ENCODE assay signal across 8 cellular contexts in the genomic region with DNA sequence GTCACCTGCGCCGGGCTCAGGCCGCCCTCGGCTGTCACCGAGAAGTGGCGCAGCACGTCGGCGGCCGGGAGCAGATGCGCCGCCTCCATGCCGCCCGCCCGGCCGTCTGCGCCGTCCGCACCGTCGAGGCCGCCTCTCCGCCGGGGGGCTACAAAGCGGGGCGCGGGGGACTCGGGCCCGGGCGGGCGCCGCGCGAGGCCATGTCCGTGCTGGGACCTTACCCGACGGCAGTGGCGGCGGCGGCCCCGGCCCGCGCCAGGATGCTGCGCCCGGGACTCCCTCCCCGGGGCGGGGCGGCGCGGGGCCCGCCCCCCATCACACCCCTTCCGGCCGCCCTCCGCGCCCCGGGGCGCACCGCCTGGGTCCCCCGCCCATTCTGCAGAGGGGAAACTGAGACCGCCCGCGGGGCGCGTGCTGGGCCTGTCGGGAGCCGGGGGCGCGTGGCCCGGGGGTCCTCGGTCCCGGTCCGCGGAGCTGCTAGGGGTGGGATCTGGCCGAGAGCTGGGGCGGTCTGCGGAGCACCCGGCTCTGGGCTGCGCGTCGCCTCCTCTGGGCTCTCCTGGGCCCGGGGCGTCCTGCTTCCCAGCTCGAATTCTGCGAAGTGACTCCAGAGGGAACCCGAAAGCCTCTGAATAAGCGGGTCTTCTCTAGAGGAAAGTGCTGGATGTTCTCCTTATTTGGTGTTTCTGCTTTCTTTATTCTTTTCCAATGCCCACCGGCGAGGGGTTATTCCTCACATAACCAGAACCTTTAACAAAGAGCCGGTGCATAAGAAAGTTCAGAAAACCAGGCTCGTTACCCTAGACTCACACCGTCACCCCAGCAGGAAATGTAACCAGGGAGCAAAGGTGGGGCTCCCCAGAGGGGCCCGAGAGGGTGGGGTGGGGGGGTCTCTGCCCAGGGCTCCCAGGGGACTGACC. TPM values are rescaled to one million over a fixed set of nuclear protein-coding genes. Genes with fewer than 3 reads are reported as not detected.
A peak's percentile ranks its signal among the peaks of the same experiment; 100 is the strongest.
DNase-seq lines count a peak whose midpoint lies in the region; ATAC-seq, FAIRE-seq and TF ChIP-seq lines count a peak whose summit lies in the region.

Gene ATP2A3 (minus strand): TSS at position 235 of the 920 bp plus-strand sequence. CDS start 146 bp downstream, at position 89.

- H3K9ac ChIP-seq in GM12878 (ENCODE audit: control insufficient read depth, insufficient read depth, low read length), result peak within 1 kb of the TSS; percentile 74

- TSS peak; percentile 82 for BruUV-seq in GM12878 (replicated peaks; lab: Mats Ljungman, UMichigan)

- H3K79me2 ChIP-seq in GM12878 (ENCODE audit: control insufficient read depth, insufficient read depth, low read length), result peaks cover 44% of the 10 kb centered on the region

- CTCF ChIA-PET in GM12878 (lab: Yijun Ruan, JAX), result interaction anchor here (1.0 to 4.6 kb wide), 16 partner anchors 29 to 193 kb away, joined by 3 to 58 read pairs (median 6); partner anchors contain the start of genes NCBP3 and P2RX1

- peak within 1 kb of the TSS; percentile 79 for H2AFZ ChIP-seq in GM12878 (ENCODE audit: control insufficient read depth, low read depth, low read length)

- peaks cover 1 to 4% of the 10 kb centered on the region in 2 experiments; a peak in 2 of 4 replicates for H3K36me3 ChIP-seq in GM12878 (ENCODE audit: control insufficient read depth in 2 of 2, insufficient read depth in 2 of 2, low read length in 1 of 2)
- H3K36me3 ChIP-seq in left lung, result no peaks in the 10 kb centered on the region

- H3K4me2 ChIP-seq in GM12878 (ENCODE audit: control insufficient read depth, insufficient read depth), result peak within 1 kb of the TSS; percentile 97

- WGBS in GM12878 (ENCODE audit: insufficient coverage, insufficient replicate concordance, low lambda C conversion rate, missing lambda C conversion rate), result under 1% methylated on average over 35 of the region's 92 CpGs

- SMC1A ChIA-PET in GM12878 (lab: Charles Lee; ENCODE audit: uncharacterized antibody, unreplicated experiment), result interaction anchor here (0.8 to 2.5 kb wide), 13 partner anchors 8 to 226 kb away, joined by 3 to 14 read pairs (median 4); partner anchors contain the start of gene P2RX1

- no peaks in the 10 kb centered on the region for H3K27me3 ChIP-seq in GM12878 (replicated peaks in 1 of 2; ENCODE audit: control insufficient read depth in 2 of 2, insufficient read depth in 2 of 2, low read length in 1 of 2)
- H3K27me3 ChIP-seq in left lung, result peaks cover 0 to 16% of the 10 kb centered on the region in 2 donors

- POLR2A ChIA-PET in GM12878 (lab: Charles Lee), result interaction anchor here (0.5 to 2.1 kb wide), 12 partner anchors 8 to 179 kb away, joined by 3 to 18 read pairs (median 4); partner anchors contain the start of genes CAMKK1, CYB5D2 and P2RX1

- H3K9me3 ChIP-seq in GM12878 (replicated peaks; ENCODE audit: control insufficient read depth, insufficient read depth, low read length), result no peaks in the 10 kb centered on the region
- no peaks in the 10 kb centered on the region for H3K9me3 ChIP-seq in left lung

- peaks cover 48% of the 10 kb centered on the region for H3K4me1 ChIP-seq in GM12878 (ENCODE audit: control insufficient read depth, insufficient read depth, low read length)
- H3K4me1 ChIP-seq in left lung, result peaks cover 6 to 60% of the 10 kb centered on the region in 2 donors

- intact Hi-C loops in GM12878 (cut with micrococcal nuclease; ENCODE audit: unreplicated experiment) (loop anchor here (5.0 kb wide), 2 partner anchors 38 to 52 kb away; no protein-coding TSS in a partner anchor), left lung (cut with DNase I) (no loop called here)

- H3K27ac ChIP-seq in GM12878 (ENCODE audit: control insufficient read depth, insufficient read depth) (peak within 1 kb of the TSS; percentile 67), left lung (peak within 1 kb of the TSS; percentile 53 to 90)

- peak within 1 kb of the TSS; percentile 90 for H3K4me3 ChIP-seq in GM12878
- H3K4me3 ChIP-seq in left lung, result peak within 1 kb of the TSS; percentile 41 to 66

- TF ChIP-seq EP300 in GM12878 (IDR thresholded peaks at IDR 0.05; ENCODE audit: borderline replicate concordance in 1 of 2, control insufficient read depth in 1 of 2, low read depth in 2 of 2, low read length in 2 of 2), result no peak

- TF ChIP-seq POLR2A in GM12878 (IDR thresholded peaks at IDR 0.05; ENCODE audit: low read depth, low read length), result peak; percentile 78

- DNase-seq in NCI-H1694 treated with DMSO at 0.1 percent for 48 hours (lab: John Stamatoyannopoulos, UW) (peak; percentile 22), NCI-H1694 (lab: John Stamatoyannopoulos, UW) (no peak), T-helper 9 cell (peak; percentile 63), GM12878 (ENCODE audit: low read depth, low spot score) (no peak), left lung (peak in 1 of 2 donors; percentile 92), NCI-H187 treated with DMSO at 0.1 percent for 48 hours (lab: John Stamatoyannopoulos, UW) (no peak)
- DNase-seq in stimulated activated CD8-positive, alpha-beta memory T cell treated with anti-CD3 and anti-CD28 coated beads, Interleukin-12 subunit alpha, Interleukin-12 subunit beta, amount 100 ng/mL, for 4 hours (ENCODE audit: low read depth), result peak; percentile 60

- TF ChIP-seq RAD21 in GM12878 (IDR thresholded peaks at IDR 0.05; ENCODE audit: insufficient read depth, low read depth, low read length), result no peak

- RAD21 ChIA-PET in GM12878 (lab: Charles Lee; ENCODE audit: unreplicated experiment), result interaction anchor here (0.6 to 4.1 kb wide), 14 partner anchors 15 to 179 kb away, joined by 3 to 51 read pairs (median 4); partner anchors contain the start of genes CAMKK1, CYB5D2, P2RX1 and ZZEF1

- in situ Hi-C loops in GM12878 (cut with MboI), result no loop called here

- TF ChIP-seq CTCF in GM12878 (IDR thresholded peaks at IDR 0.05 in 2 of 3, conservative IDR thresholded peaks at IDR 0.05 in 1 of 3; ENCODE audit: control insufficient read depth in 2 of 3, extremely low read depth in 1 of 3, insufficient read depth in 1 of 3, low read depth in 3 of 3, low read length in 3 of 3) (no peak), left lung (IDR thresholded peaks at IDR 0.05) (no peak)

- ATAC-seq in HG03139 (IDR thresholded peaks at IDR 0.05; ENCODE audit: unreplicated experiment) (peak; percentile 48), GM12878 (peak; percentile 75), left lung (peak; percentile 67)

- no peak for FAIRE-seq in GM12878 (lab: Jason Lieb, UNC)

- H4K20me1 ChIP-seq in GM12878 (ENCODE audit: control insufficient read depth, insufficient read depth), result no peaks in the 10 kb centered on the region; the same call in 1 of the 2 replicates

TF ChIP-seq in GM12878, 131 proteins besides CTCF, POLR2A, EP300 and RAD21 (continues in another document):
- TF ChIP-seq TCF3 (IDR thresholded peaks at IDR 0.05; ENCODE audit: borderline replicate concordance, insufficient read depth, low read depth, low read length) (0 out of 2 replicates have a peak, but pooled peaks have one; percentile 59), MYC (IDR thresholded peaks at IDR 0.05; ENCODE audit: insufficient read depth, insufficient read length, insufficient replicate concordance, low read length, severe bottlenecking) (no peak), GATAD2B (conservative IDR thresholded peaks at IDR 0.05; ENCODE audit: low read depth) (peak; percentile 74), IKZF1 (conservative IDR thresholded peaks at IDR 0.05) (peak; percentile 100), SIN3A (IDR thresholded peaks at IDR 0.05; ENCODE audit: low read depth, low read length) (0 out of 2 replicates have a peak, but pooled peaks have one; percentile 17)
- TF ChIP-seq, protein P1, sequence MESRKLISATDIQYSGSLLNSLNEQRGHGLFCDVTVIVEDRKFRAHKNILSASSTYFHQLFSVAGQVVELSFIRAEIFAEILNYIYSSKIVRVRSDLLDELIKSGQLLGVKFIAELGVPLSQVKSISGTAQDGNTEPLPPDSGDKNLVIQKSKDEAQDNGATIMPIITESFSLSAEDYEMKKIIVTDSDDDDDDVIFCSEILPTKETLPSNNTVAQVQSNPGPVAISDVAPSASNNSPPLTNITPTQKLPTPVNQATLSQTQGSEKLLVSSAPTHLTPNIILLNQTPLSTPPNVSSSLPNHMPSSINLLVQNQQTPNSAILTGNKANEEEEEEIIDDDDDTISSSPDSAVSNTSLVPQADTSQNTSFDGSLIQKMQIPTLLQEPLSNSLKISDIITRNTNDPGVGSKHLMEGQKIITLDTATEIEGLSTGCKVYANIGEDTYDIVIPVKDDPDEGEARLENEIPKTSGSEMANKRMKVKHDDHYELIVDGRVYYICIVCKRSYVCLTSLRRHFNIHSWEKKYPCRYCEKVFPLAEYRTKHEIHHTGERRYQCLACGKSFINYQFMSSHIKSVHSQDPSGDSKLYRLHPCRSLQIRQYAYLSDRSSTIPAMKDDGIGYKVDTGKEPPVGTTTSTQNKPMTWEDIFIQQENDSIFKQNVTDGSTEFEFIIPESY (IDR thresholded peaks at IDR 0.05), result no peak
- TF ChIP-seq, protein P2, sequence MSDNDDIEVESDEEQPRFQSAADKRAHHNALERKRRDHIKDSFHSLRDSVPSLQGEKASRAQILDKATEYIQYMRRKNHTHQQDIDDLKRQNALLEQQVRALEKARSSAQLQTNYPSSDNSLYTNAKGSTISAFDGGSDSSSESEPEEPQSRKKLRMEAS (IDR thresholded peaks at IDR 0.05; ENCODE audit: low read depth, low read length), result no peak

RNA-seq across cellular contexts. Expression of gene ATP2A3, which starts in this region (rescaled TPM):
- total RNA-seq in GM12878 (2013; cell fraction: nucleolus; rRNA removed), result 101 and 113 TPM in 2 replicates
- total RNA-seq in GM12878 (2014; rRNA removed), result 42.3 and 48.7 TPM in 2 replicates
- total RNA-seq in GM12878 (2014; rRNA removed; fragmentation: Illumina TruSeq; extraction: Trizol), result 15.7 and 20.1 TPM in 2 replicates
- total RNA-seq in GM12878 (2021), result 91.7 and 99.2 TPM in 2 replicates
- polyA plus RNA-seq in GM12878 (2011; ENCODE audit: low read depth), result 24.6 TPM
- polyA plus RNA-seq in GM12878 (2011; rRNA removed), result 11.9 and 27.0 TPM in 2 replicates
- 33.7 and 42.7 TPM in 2 replicates for polyA plus RNA-seq in GM12878 (2011; cell fraction: cytosol; rRNA removed)
- polyA plus RNA-seq in GM12878 (2011; cell fraction: nucleus; rRNA removed), result 110 and 156 TPM in 2 replicates
- 53.3 and 60.4 TPM in 2 replicates for polyA plus RNA-seq in GM12878 (2012)
- polyA plus RNA-seq in GM12878 (2014; fragmentation: Illumina TruSeq; extraction: Trizol), result 11.6 and 26.5 TPM in 2 replicates
- polyA plus RNA-seq in GM12878 (2014; fragmentation: Nextera tagmentation; extraction: Ambion mirVana), result 1 to 10 TPM; 1.0 to 3.0 TPM
- 66.4 and 78.9 TPM in 2 replicates for polyA plus RNA-seq in GM12878 (2014; rRNA removed)
- polyA plus RNA-seq in GM12878 (2016; fragmentation: Nextera tagmentation; extraction: Ambion mirVana), result 10 to 100 TPM; 61.1 to 62.8 TPM
- 33.0 and 50.5 TPM in 2 replicates for polyA minus RNA-seq in GM12878 (2011; rRNA and poly(A)+ RNA removed)
- 22.2 and 24.8 TPM in 2 replicates for polyA minus RNA-seq in GM12878 (2011; cell fraction: cytosol; rRNA and poly(A)+ RNA removed)
- 32.2 and 63.0 TPM in 2 replicates for polyA minus RNA-seq in GM12878 (2011; cell fraction: nucleus; rRNA and poly(A)+ RNA removed)
- total RNA-seq in left lung, result 10 to 100 TPM; 12.7 to 53.5 TPM

Comparison
In these comparisons a context has a peak if more than half of its experiments do, and no peak if none do; other contexts are left out.
1. DNase-seq: peak in NCI-H1694 treated with DMSO at 0.1 percent for 48 hours (single experiment), T-helper 9 cell (single experiment) and stimulated activated CD8-positive, alpha-beta memory T cell treated with anti-CD3 and anti-CD28 coated beads, Interleukin-12 subunit alpha, Interleukin-12 subunit beta, amount 100 ng/mL, for 4 hours (single experiment); none in NCI-H1694 (single experiment), GM12878 (single experiment) and NCI-H187 treated with DMSO at 0.1 percent for 48 hours (single experiment).
2. Peak in every context shown above with its lines, with median percentiles within 50 percentile points of each other: ATAC-seq.